Comparison of ENCODE assay signal across 1 cellular context in the genomic region with DNA sequence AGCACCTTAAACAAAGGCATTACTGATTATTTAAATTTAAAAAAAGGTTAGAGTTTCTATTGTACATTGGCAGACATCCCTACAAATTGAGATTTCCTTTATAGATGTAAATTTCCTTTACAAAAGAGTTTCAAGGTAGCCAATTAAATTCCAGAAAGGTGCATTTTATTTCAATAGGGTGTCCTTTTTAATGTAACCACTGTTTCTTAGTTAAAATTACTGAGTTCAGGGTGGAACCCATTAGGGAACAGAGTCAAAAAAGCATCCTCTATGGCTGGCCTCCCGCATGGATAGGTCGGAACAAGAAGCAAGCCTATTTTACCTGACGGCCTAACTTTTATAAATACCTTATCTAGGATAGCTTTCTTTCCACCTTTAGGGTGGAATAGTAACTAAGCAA.
TF ChIP-seq lines count a peak whose summit lies in the region.

No MANE protein-coding gene starts in this region.

TF ChIP-seq in GM23338, 12 proteins besides CTCF, POLR2A, EP300 and RAD21 (continued from another document):
- no peak for TF ChIP-seq ETS1 (IDR thresholded peaks at IDR 0.05)
